In genomic region chr16:52451971-52452421, GRCh38 we compare ENCODE assay signal across 25 cellular contexts.
A peak's percentile ranks its signal among the peaks of the same experiment; 100 is the strongest.
DNase-seq lines count a peak whose midpoint lies in the region; ATAC-seq, FAIRE-seq and TF ChIP-seq lines count a peak whose summit lies in the region.
"Had no signal": no experiment of that assay in that cellular context is flagged by ENCODE, and none has a peak within 500 bp of the region (broad histone marks: within the 10 kb centered on the region; RNA-seq: fewer than 3 reads in every experiment).

No MANE protein-coding gene starts in this region.

- H3K4me3 Mint-ChIP-seq in GM23338, result no peak overlapping the region

- CTCF ChIA-PET in A673 (lab: Charles Lee), result no interaction called here

- peaks cover 1% of the 10 kb centered on the region for H3K27me3 Mint-ChIP-seq in GM23338 (ENCODE audit: insufficient read depth, low read depth, poor library complexity)

- H3K36me3 ChIP-seq in A673 (ENCODE audit: insufficient read depth, low read length, poor library complexity, severe bottlenecking) (no peaks in the 10 kb centered on the region), mucosa of descending colon (ENCODE audit: low read depth) (no peaks in the 10 kb centered on the region), tibial artery (no peaks in the 10 kb centered on the region), GM23338 (ENCODE audit: insufficient read depth) (no peaks in the 10 kb centered on the region; the same call in 1 of the 2 replicates)
- H3K36me3 ChIP-seq: MG63 had no signal

- 0 out of 2 replicates have a peak, but pooled peaks cover 4% of the 10 kb centered on the region for H3K9me2 ChIP-seq in GM23338 (ENCODE audit: insufficient read depth)

- H3K27ac ChIP-seq in A673 (ENCODE audit: low read depth, low read length, poor library complexity, severe bottlenecking), result peak overlapping the region; percentile 95
- no peak overlapping the region for H3K27ac ChIP-seq in tibial artery
- no peak overlapping the region for H3K27ac ChIP-seq in GM23338 (ENCODE audit: low read depth)
- H3K27ac ChIP-seq: HL-60, PC-9, RWPE1, SK-N-MC had no signal

- H3K4me1 Mint-ChIP-seq in GM23338, result peaks cover 29% of the 10 kb centered on the region; the same call in 2 of the 3 replicates

- H3K27me3 ChIP-seq in A673 (replicated peaks; ENCODE audit: insufficient read depth, low read depth, low read length, poor library complexity) (peaks cover 5% of the 10 kb centered on the region), tibial artery (no peaks in the 10 kb centered on the region), GM23338 (ENCODE audit: insufficient read depth) (no peaks in the 10 kb centered on the region)
- H3K27me3 ChIP-seq: MG63 had no signal

- H3K27ac Mint-ChIP-seq in GM23338, result no peak overlapping the region

- H3K9me3 Mint-ChIP-seq in GM23338, result no peaks in the 10 kb centered on the region

- H3F3A ChIP-seq in GM23338 (replicated peaks; ENCODE audit: low read depth), result no peaks in the 10 kb centered on the region

- BruUV-seq in A673 (replicated peaks; lab: Mats Ljungman, UMichigan), result no TSS peak

- no peak for TF ChIP-seq CTCF in A673 (conservative IDR thresholded peaks at IDR 0.05; ENCODE audit: low read depth, low read length)
- TF ChIP-seq CTCF in mucosa of descending colon (IDR thresholded peaks at IDR 0.05), result no peak
- no peak for TF ChIP-seq CTCF in tibial artery (IDR thresholded peaks at IDR 0.05)
- TF ChIP-seq CTCF in GM23338 (conservative IDR thresholded peaks at IDR 0.05; ENCODE audit: low read depth in 2 of 2), result no peak

- H3K79me2 ChIP-seq in GM23338 (replicated peaks; ENCODE audit: insufficient read depth), result no peaks in the 10 kb centered on the region; the same call in 1 of the 2 replicates

- intact Hi-C loops in A673 (cut with micrococcal nuclease; ENCODE audit: unreplicated experiment), result loop anchor here (2.0 to 10.0 kb wide), 6 partner anchors 47 to 413 kb away; partner anchors contain the start of gene TOX3
- intact Hi-C loops in mucosa of descending colon (cut with DNase I, micrococcal nuclease), result no loop called here
- intact Hi-C loops in tibial artery (cut with DNase I; ENCODE audit: low total_unique reads), result no loop called here

- ATAC-seq in mucosa of descending colon (peak; percentile 89), GM19463 (IDR thresholded peaks at IDR 0.05; ENCODE audit: unreplicated experiment) (no peak), GM23338 (no peak)

- POLR2A ChIA-PET in A673 (lab: Charles Lee; ENCODE audit: low non-redundant PET), result no interaction called here

- H3K9me3 ChIP-seq in A673 (ENCODE audit: low read depth, low read length, poor library complexity, severe bottlenecking), result no peaks in the 10 kb centered on the region
- H3K9me3 ChIP-seq in mucosa of descending colon, result no peaks in the 10 kb centered on the region
- no peaks in the 10 kb centered on the region for H3K9me3 ChIP-seq in tibial artery
- H3K9me3 ChIP-seq: MG63 had no signal

- FAIRE-seq in GM19239 (lab: Jason Lieb, UNC), result no peak
- FAIRE-seq: G401.6, H1 had no signal

- no peak overlapping the region for H2AFZ ChIP-seq in GM23338
- H2AFZ ChIP-seq: PC-9 had no signal

- no peak overlapping the region for H3K4me2 ChIP-seq in GM23338
- H3K4me2 ChIP-seq: PC-9 had no signal

- peaks cover 31% of the 10 kb centered on the region for H3K36me3 Mint-ChIP-seq in GM23338 (ENCODE audit: low read depth)

- H3K4me3 ChIP-seq in A673 (ENCODE audit: low read depth, low read length, poor library complexity, severe bottlenecking) (no peak overlapping the region), mucosa of descending colon (no peak overlapping the region), tibial artery (no peak overlapping the region), GM23338 (no peak overlapping the region)
- H3K4me3 ChIP-seq: MG63, PC-9, SK-N-MC had no signal

- H4K20me1 ChIP-seq in GM23338 (replicated peaks; ENCODE audit: insufficient read depth), result no peaks in the 10 kb centered on the region

- H3K4me1 ChIP-seq in A673 (ENCODE audit: insufficient read depth, low read length, poor library complexity, severe bottlenecking) (peaks cover 25% of the 10 kb centered on the region), mucosa of descending colon (ENCODE audit: low read depth) (peaks cover 19% of the 10 kb centered on the region), tibial artery (no peaks in the 10 kb centered on the region), GM23338 (ENCODE audit: insufficient read depth) (peaks cover 21% of the 10 kb centered on the region)

- no peak for DNase-seq in A673 (ENCODE audit: low spot score)
- DNase-seq in HT-29 (ENCODE audit: low spot score), result peak; percentile 58
- peak; percentile 92 for DNase-seq in SW480 (ENCODE audit: low spot score)
- peak; percentile 52 to 72 (median 69) for DNase-seq in mucosa of descending colon
- no peak for DNase-seq in GM19239 (ENCODE audit: insufficient read length, low spot score)
- no peak for DNase-seq in tibial artery
- DNase-seq in GM23338 (ENCODE audit: low spot score), result no peak
- DNase-seq: 8988T, HCEC 1CT, KBM-7, MG63, NCI-H1105 treated with DMSO at 0.1 percent for 48 hours, NCI-H146, NCI-H1930, NCI-H446, NCI-H524 treated with DMSO at 0.1 percent for 48 hours, NCI-H774, PC-9, SHP77 treated with DMSO at 0.1 percent for 48 hours had no signal

TF ChIP-seq in GM23338, 12 proteins besides CTCF, POLR2A, EP300 and RAD21 (continues in another document):
- TF ChIP-seq STAT1 (IDR thresholded peaks at IDR 0.05; ENCODE audit: unreplicated experiment), result no peak
- no peak for TF ChIP-seq ZNF114 (CRISPR knock-in tag; IDR thresholded peaks at IDR 0.05)
- TF ChIP-seq ZNF331 (CRISPR knock-in tag; IDR thresholded peaks at IDR 0.05; ENCODE audit: low read depth), result no peak
- no peak for TF ChIP-seq EZH2 (IDR thresholded peaks at IDR 0.05; ENCODE audit: low read depth, unreplicated experiment)
- no peak for TF ChIP-seq ETS1 (IDR thresholded peaks at IDR 0.05)
- TF ChIP-seq JUNB (IDR thresholded peaks at IDR 0.05; ENCODE audit: unreplicated experiment), result no peak
- no peak for TF ChIP-seq REST (IDR thresholded peaks at IDR 0.05; ENCODE audit: unreplicated experiment)
- TF ChIP-seq NANOG (IDR thresholded peaks at IDR 0.05; ENCODE audit: borderline replicate concordance), result no peak
- no peak for TF ChIP-seq POLR2AphosphoS5 (IDR thresholded peaks at IDR 0.05; ENCODE audit: low read depth)
- no peak for TF ChIP-seq EZH2phosphoT487 (IDR thresholded peaks at IDR 0.05; ENCODE audit: unreplicated experiment)

Comparison
In these comparisons a context has a peak if more than half of its experiments do, and no peak if none do; other contexts are left out.
1. DNase-seq: peak in HT-29 (single experiment), SW480 (single experiment) and mucosa of descending colon (3 of 3); none in A673 (single experiment), GM19239 (single experiment), tibial artery (0 of 2) and GM23338 (single experiment).